1 cellular context compared by ENCODE assay signal in the genomic region with DNA sequence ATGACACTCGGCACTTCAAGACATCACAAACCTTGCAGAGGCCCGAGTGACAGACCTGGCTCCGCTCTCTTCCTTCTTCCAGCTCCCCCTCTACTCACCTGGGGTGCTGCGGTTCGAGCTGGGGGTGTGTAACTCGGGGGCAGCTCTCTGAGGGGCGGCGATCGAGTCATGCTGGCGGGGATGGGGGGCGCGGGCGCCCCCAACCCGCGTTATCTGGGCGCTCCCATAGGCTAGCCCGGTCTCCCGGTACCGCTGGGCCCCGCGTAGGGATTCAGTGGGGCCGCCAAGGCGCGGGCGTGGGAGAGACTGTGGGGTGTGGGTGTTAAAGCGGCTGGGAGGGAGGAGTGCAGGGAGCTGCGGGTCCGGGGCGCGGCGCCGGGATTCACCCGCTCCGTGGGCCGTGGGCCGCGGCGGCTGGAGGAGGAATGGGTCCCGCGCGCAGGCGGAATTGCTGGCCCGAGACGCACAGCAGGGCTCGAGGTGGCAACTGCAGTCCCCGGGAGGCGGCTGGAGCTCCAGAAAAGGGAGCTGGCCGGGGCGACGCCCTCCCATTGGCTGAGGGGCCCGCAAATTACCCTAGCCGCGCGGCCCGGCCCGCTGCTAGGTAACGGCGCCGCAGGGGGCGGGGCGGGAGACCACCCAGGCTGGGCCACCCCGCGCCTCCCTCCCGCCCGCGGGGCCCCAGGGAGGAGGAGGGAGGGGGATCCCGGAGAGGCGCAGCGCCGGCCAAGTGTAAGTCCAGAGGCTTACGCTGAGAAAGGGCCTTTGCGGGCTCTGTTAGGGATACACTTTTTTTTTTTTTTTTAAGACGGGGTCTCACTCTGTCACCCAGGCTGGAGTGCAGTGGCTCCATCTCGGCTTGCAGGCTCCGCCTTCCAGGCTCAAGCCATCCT.
A peak's percentile ranks its signal among the peaks of the same experiment; 100 is the strongest.
TF ChIP-seq lines count a peak whose summit lies in the region.

A gene with protein sequence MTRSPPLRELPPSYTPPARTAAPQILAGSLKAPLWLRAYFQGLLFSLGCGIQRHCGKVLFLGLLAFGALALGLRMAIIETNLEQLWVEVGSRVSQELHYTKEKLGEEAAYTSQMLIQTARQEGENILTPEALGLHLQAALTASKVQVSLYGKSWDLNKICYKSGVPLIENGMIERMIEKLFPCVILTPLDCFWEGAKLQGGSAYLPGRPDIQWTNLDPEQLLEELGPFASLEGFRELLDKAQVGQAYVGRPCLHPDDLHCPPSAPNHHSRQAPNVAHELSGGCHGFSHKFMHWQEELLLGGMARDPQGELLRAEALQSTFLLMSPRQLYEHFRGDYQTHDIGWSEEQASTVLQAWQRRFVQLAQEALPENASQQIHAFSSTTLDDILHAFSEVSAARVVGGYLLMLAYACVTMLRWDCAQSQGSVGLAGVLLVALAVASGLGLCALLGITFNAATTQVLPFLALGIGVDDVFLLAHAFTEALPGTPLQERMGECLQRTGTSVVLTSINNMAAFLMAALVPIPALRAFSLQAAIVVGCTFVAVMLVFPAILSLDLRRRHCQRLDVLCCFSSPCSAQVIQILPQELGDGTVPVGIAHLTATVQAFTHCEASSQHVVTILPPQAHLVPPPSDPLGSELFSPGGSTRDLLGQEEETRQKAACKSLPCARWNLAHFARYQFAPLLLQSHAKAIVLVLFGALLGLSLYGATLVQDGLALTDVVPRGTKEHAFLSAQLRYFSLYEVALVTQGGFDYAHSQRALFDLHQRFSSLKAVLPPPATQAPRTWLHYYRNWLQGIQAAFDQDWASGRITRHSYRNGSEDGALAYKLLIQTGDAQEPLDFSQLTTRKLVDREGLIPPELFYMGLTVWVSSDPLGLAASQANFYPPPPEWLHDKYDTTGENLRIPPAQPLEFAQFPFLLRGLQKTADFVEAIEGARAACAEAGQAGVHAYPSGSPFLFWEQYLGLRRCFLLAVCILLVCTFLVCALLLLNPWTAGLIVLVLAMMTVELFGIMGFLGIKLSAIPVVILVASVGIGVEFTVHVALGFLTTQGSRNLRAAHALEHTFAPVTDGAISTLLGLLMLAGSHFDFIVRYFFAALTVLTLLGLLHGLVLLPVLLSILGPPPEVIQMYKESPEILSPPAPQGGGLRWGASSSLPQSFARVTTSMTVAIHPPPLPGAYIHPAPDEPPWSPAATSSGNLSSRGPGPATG (minus strand): TSS at position 491 of the 893 bp plus-strand sequence. CDS start 321 bp downstream, at position 170.

TF ChIP-seq in HepG2, 621 proteins besides CTCF, POLR2A, EP300 and RAD21 (continued from another document):
- TF ChIP-seq, protein P1, sequence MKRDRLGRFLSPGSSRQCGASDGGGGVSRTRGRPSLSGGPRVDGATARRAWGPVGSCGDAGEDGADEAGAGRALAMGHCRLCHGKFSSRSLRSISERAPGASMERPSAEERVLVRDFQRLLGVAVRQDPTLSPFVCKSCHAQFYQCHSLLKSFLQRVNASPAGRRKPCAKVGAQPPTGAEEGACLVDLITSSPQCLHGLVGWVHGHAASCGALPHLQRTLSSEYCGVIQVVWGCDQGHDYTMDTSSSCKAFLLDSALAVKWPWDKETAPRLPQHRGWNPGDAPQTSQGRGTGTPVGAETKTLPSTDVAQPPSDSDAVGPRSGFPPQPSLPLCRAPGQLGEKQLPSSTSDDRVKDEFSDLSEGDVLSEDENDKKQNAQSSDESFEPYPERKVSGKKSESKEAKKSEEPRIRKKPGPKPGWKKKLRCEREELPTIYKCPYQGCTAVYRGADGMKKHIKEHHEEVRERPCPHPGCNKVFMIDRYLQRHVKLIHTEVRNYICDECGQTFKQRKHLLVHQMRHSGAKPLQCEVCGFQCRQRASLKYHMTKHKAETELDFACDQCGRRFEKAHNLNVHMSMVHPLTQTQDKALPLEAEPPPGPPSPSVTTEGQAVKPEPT (CRISPR knock-in tag; IDR thresholded peaks at IDR 0.05; ENCODE audit: low read depth): no peak
- TF ChIP-seq ETV6 (CRISPR knock-in tag; conservative IDR thresholded peaks at IDR 0.05) (no peak), TOPORS (CRISPR knock-in tag; IDR thresholded peaks at IDR 0.05) (no peak), ATF7-NPFF (CRISPR knock-in tag; IDR thresholded peaks at IDR 0.05; ENCODE audit: low read depth) (no peak), ZBTB7A (CRISPR knock-in tag; IDR thresholded peaks at IDR 0.05) (0 out of 2 replicates have a peak, but pooled peaks have one; percentile 51), CENPT (CRISPR knock-in tag; IDR thresholded peaks at IDR 0.05; ENCODE audit: low read depth) (no peak), RAD51 (IDR thresholded peaks at IDR 0.05; ENCODE audit: borderline replicate concordance) (no peak), CCDC6 (CRISPR knock-in tag; IDR thresholded peaks at IDR 0.05) (no peak), KAT2B (IDR thresholded peaks at IDR 0.05; ENCODE audit: borderline replicate concordance, low read depth, low read length) (no peak), SYNCRIP (IDR thresholded peaks at IDR 0.05; ENCODE audit: insufficient read depth, low read depth, low read length) (no peak), SETDB1 (CRISPR knock-in tag; IDR thresholded peaks at IDR 0.05; ENCODE audit: borderline replicate concordance) (no peak), YEATS2 (CRISPR knock-in tag; IDR thresholded peaks at IDR 0.05; ENCODE audit: borderline replicate concordance) (no peak)
- TF ChIP-seq, protein P2, sequence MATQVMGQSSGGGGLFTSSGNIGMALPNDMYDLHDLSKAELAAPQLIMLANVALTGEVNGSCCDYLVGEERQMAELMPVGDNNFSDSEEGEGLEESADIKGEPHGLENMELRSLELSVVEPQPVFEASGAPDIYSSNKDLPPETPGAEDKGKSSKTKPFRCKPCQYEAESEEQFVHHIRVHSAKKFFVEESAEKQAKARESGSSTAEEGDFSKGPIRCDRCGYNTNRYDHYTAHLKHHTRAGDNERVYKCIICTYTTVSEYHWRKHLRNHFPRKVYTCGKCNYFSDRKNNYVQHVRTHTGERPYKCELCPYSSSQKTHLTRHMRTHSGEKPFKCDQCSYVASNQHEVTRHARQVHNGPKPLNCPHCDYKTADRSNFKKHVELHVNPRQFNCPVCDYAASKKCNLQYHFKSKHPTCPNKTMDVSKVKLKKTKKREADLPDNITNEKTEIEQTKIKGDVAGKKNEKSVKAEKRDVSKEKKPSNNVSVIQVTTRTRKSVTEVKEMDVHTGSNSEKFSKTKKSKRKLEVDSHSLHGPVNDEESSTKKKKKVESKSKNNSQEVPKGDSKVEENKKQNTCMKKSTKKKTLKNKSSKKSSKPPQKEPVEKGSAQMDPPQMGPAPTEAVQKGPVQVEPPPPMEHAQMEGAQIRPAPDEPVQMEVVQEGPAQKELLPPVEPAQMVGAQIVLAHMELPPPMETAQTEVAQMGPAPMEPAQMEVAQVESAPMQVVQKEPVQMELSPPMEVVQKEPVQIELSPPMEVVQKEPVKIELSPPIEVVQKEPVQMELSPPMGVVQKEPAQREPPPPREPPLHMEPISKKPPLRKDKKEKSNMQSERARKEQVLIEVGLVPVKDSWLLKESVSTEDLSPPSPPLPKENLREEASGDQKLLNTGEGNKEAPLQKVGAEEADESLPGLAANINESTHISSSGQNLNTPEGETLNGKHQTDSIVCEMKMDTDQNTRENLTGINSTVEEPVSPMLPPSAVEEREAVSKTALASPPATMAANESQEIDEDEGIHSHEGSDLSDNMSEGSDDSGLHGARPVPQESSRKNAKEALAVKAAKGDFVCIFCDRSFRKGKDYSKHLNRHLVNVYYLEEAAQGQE (IDR thresholded peaks at IDR 0.05; ENCODE audit: borderline replicate concordance in 1 of 2, low read depth in 1 of 2, low read length in 2 of 2): no peak
- TF ChIP-seq, protein P3, sequence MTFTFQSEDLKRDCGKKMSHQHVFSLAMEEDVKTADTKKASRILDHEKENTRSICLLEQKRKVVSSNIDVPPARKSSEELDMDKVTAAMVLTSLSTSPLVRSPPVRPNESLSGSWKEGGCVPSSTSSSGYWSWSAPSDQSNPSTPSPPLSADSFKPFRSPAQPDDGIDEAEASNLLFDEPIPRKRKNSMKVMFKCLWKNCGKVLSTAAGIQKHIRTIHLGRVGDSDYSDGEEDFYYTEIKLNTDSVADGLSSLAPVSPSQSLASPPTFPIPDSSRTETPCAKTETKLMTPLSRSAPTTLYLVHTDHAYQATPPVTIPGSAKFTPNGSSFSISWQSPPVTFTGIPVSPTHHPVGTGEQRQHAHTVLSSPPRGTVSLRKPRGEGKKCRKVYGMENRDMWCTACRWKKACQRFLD (CRISPR knock-in tag; IDR thresholded peaks at IDR 0.05; ENCODE audit: borderline replicate concordance): 0 out of 2 replicates have a peak, but pooled peaks have one; percentile 33
- TF ChIP-seq, protein P4, sequence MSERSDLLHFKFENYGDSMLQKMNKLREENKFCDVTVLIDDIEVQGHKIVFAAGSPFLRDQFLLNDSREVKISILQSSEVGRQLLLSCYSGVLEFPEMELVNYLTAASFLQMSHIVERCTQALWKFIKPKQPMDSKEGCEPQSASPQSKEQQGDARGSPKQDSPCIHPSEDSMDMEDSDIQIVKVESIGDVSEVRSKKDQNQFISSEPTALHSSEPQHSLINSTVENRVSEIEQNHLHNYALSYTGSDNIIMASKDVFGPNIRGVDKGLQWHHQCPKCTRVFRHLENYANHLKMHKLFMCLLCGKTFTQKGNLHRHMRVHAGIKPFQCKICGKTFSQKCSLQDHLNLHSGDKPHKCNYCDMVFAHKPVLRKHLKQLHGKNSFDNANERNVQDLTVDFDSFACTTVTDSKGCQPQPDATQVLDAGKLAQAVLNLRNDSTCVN (CRISPR knock-in tag; IDR thresholded peaks at IDR 0.05; ENCODE audit: borderline replicate concordance): no peak; the same call in 1 of the 2 replicates
- TF ChIP-seq, protein P5, sequence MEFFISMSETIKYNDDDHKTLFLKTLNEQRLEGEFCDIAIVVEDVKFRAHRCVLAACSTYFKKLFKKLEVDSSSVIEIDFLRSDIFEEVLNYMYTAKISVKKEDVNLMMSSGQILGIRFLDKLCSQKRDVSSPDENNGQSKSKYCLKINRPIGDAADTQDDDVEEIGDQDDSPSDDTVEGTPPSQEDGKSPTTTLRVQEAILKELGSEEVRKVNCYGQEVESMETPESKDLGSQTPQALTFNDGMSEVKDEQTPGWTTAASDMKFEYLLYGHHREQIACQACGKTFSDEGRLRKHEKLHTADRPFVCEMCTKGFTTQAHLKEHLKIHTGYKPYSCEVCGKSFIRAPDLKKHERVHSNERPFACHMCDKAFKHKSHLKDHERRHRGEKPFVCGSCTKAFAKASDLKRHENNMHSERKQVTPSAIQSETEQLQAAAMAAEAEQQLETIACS (CRISPR knock-in tag; IDR thresholded peaks at IDR 0.05): no peak
- TF ChIP-seq, protein P6, sequence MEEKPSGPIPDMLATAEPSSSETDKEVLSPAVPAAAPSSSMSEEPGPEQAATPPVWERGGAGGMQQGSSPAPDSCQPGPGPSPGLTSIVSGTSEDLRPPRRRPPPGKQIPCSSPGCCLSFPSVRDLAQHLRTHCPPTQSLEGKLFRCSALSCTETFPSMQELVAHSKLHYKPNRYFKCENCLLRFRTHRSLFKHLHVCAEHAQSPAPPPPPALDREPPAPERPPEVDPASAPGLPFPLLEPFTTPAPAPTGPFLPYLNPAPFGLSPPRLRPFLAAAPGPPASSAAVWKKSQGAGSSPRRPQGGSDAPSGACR (CRISPR knock-in tag; IDR thresholded peaks at IDR 0.05): 0 out of 2 replicates have a peak, but pooled peaks have one; percentile 76
- TF ChIP-seq, protein P7, sequence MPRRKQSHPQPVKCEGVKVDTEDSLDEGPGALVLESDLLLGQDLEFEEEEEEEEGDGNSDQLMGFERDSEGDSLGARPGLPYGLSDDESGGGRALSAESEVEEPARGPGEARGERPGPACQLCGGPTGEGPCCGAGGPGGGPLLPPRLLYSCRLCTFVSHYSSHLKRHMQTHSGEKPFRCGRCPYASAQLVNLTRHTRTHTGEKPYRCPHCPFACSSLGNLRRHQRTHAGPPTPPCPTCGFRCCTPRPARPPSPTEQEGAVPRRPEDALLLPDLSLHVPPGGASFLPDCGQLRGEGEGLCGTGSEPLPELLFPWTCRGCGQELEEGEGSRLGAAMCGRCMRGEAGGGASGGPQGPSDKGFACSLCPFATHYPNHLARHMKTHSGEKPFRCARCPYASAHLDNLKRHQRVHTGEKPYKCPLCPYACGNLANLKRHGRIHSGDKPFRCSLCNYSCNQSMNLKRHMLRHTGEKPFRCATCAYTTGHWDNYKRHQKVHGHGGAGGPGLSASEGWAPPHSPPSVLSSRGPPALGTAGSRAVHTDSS (CRISPR knock-in tag; conservative IDR thresholded peaks at IDR 0.05): no peak
